ENCODE assay signal across 8 cellular contexts in the genomic region with DNA sequence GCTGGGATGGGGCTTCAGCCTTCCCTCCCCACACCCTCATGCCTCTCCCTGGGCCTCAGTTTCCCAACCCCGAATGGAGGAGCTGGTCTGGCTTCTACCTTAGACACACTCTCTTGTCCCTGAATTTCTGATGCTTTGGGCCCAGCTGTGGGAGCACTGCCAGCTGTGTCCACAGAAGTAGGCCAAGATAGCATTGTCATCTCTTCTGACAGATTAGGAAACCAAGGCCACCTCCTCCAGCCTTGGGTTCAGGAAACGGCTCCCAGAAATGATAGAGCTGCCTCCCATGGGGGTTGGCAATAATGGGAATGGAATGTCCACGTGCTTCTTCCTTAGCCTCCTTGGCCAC. TPM values are rescaled to one million over a fixed set of nuclear protein-coding genes. Genes with fewer than 3 reads are reported as not detected.
DNase-seq lines count a peak whose midpoint lies in the region; ATAC-seq and TF ChIP-seq lines count a peak whose summit lies in the region.

No MANE protein-coding gene starts in this region.

- H3K9me3 Mint-ChIP-seq in stimulated activated naive CD8-positive, alpha-beta T cell treated with anti-CD3 and anti-CD28 coated beads, Interleukin-15, Interleukin-2, amounts not matched to agents 100 ng/mL and 50 ng/mL, for 24 hours: no peaks in the 10 kb centered on the region

- H3K9me3 ChIP-seq in mammary epithelial cell (replicated peaks; ENCODE audit: insufficient read depth, low read length) (no peaks in the 10 kb centered on the region), mononuclear cell (ENCODE audit: low read depth, low read length) (no peaks in the 10 kb centered on the region), prostate gland (no peaks in the 10 kb centered on the region)

- peak overlapping the region; percentile 85 for H3K4me2 ChIP-seq in mammary epithelial cell (ENCODE audit: insufficient read depth, low read depth, low read length)

- H3K79me2 ChIP-seq in mammary epithelial cell (ENCODE audit: insufficient read depth, low read length): peaks cover 61% of the 10 kb centered on the region

- no peak for TF ChIP-seq POLR2A in prostate gland (IDR thresholded peaks at IDR 0.05)

- intact Hi-C loops in mammary epithelial cell (cut with micrococcal nuclease): loop anchor here (5.0 kb wide), 1 partner anchor 111 kb away; no protein-coding TSS in a partner anchor
- intact Hi-C loops in prostate gland (cut with DNase I): no loop called here

- CTCF ChIA-PET in mammary epithelial cell (lab: Charles Lee; ENCODE audit: low non-redundant PET): no interaction called here

- WGBS in mammary epithelial cell (ENCODE audit: low coverage, missing lambda C conversion rate): 91% methylated on average over 3 of the region's 3 CpGs
- WGBS in prostate gland: 68% methylated on average over 3 of the region's 3 CpGs

- ATAC-seq in stimulated activated naive CD8-positive, alpha-beta T cell treated with anti-CD3 and anti-CD28 coated beads, Interleukin-15, Interleukin-2, amounts not matched to agents 100 U/mL and 50 U/mL, for 24 hours: no peak
- ATAC-seq in GM21367 (IDR thresholded peaks at IDR 0.05; ENCODE audit: unreplicated experiment): no peak

- H3K4me1 Mint-ChIP-seq in stimulated activated naive CD8-positive, alpha-beta T cell treated with anti-CD3 and anti-CD28 coated beads, Interleukin-15, Interleukin-2, amounts not matched to agents 100 ng/mL and 50 ng/mL, for 24 hours (ENCODE audit: low read depth): peaks cover 44% of the 10 kb centered on the region

- H3K27ac ChIP-seq in mammary epithelial cell (ENCODE audit: insufficient read depth, low read depth, low read length) (peak overlapping the region; percentile 87), prostate gland (peak overlapping the region in 1 of 2 donors; percentile 75)

- H3K4me3 Mint-ChIP-seq in stimulated activated naive CD8-positive, alpha-beta T cell treated with anti-CD3 and anti-CD28 coated beads, Interleukin-15, Interleukin-2, amounts not matched to agents 100 ng/mL and 50 ng/mL, for 24 hours: peak overlapping the region; percentile 88

- TF ChIP-seq CTCF in mammary epithelial cell (conservative IDR thresholded peaks at IDR 0.05 in 1 of 2, IDR thresholded peaks at IDR 0.05 in 1 of 2; ENCODE audit: extremely low read depth in 1 of 2, insufficient read depth in 1 of 2, low read depth in 1 of 2, low read length in 2 of 2): no peak
- TF ChIP-seq CTCF in prostate gland (IDR thresholded peaks at IDR 0.05): no peak

- no peaks in the 10 kb centered on the region for H4K20me1 ChIP-seq in mammary epithelial cell (ENCODE audit: insufficient read depth, low read length)

- no TSS peak for BruUV-seq in mammary epithelial cell (replicated peaks; lab: Mats Ljungman, UMichigan)

- H3K36me3 Mint-ChIP-seq in stimulated activated naive CD8-positive, alpha-beta T cell treated with anti-CD3 and anti-CD28 coated beads, Interleukin-15, Interleukin-2, amounts not matched to agents 100 ng/mL and 50 ng/mL, for 24 hours (ENCODE audit: low read depth): peaks cover 49% of the 10 kb centered on the region

- peaks cover 27% of the 10 kb centered on the region for H3K36me3 ChIP-seq in mammary epithelial cell (ENCODE audit: insufficient read depth, low read length)
- peaks cover 0 to under 1% of the 10 kb centered on the region in 2 donors for H3K36me3 ChIP-seq in prostate gland

- H3K27me3 ChIP-seq in mammary epithelial cell (ENCODE audit: insufficient read depth, low read length) (no peaks in the 10 kb centered on the region), mononuclear cell (ENCODE audit: insufficient read depth, low read length) (no peaks in the 10 kb centered on the region), prostate gland (replicated peaks; ENCODE audit: insufficient read depth) (no peaks in the 10 kb centered on the region)

- H3K27me3 Mint-ChIP-seq in stimulated activated naive CD8-positive, alpha-beta T cell treated with anti-CD3 and anti-CD28 coated beads, Interleukin-15, Interleukin-2, amounts not matched to agents 100 ng/mL and 50 ng/mL, for 24 hours: no peaks in the 10 kb centered on the region

- dilution Hi-C loops in mammary epithelial cell (cut with HindIII; ENCODE audit: low sequenced_read_pairs): loop anchor here (10.0 kb wide), 2 partner anchors 114 to 274 kb away; no protein-coding TSS in a partner anchor

- no peak for DNase-seq in stimulated activated naive CD8-positive, alpha-beta T cell treated with anti-CD3 and anti-CD28 coated beads, Interleukin-15, Interleukin-2, amounts not matched to agents 100 U/mL and 50 U/mL, for 24 hours
- DNase-seq in mammary epithelial cell (no peak), prostate gland (ENCODE audit: low spot score) (no peak), NCI-H2171 treated with DMSO at 0.1 percent for 48 hours (lab: John Stamatoyannopoulos, UW) (no peak), cerebellum (ENCODE audit: low spot score) (no peak)

- peak overlapping the region; percentile 91 for H3K27ac Mint-ChIP-seq in stimulated activated naive CD8-positive, alpha-beta T cell treated with anti-CD3 and anti-CD28 coated beads, Interleukin-15, Interleukin-2, amounts not matched to agents 100 ng/mL and 50 ng/mL, for 24 hours

- H3K9ac ChIP-seq in mammary epithelial cell (ENCODE audit: insufficient read depth, low read length): peak overlapping the region; percentile 95

- in situ Hi-C loops in mammary epithelial cell (cut with MboI; ENCODE audit: low sequenced_read_pairs in 2 of 2): no loop called here

- H3K4me1 ChIP-seq in mammary epithelial cell (ENCODE audit: insufficient read depth, low read length) (peaks cover 25% of the 10 kb centered on the region), mononuclear cell (ENCODE audit: insufficient read depth, low read length) (peaks cover 88% of the 10 kb centered on the region), prostate gland (replicated peaks) (no peaks in the 10 kb centered on the region)

- H2AFZ ChIP-seq in mammary epithelial cell (ENCODE audit: low read depth, low read length): no peak overlapping the region

- H3K4me3 ChIP-seq in mammary epithelial cell (replicated peaks in 1 of 3; ENCODE audit: insufficient read depth in 1 of 3, low read depth in 2 of 3, low read length in 3 of 3) (peak overlapping the region; percentile 57 to 89 (median 78)), mononuclear cell (ENCODE audit: low read length) (peak overlapping the region; percentile 79), prostate gland (peak overlapping the region in 1 of 2 donors; percentile 67)

RNA-seq across cellular contexts. Expression of a gene that starts 1.3 kb away (rescaled TPM):
- total RNA-seq in mammary epithelial cell: 10 to 100 TPM; 32.0 to 78.1 TPM
- 136 TPM for polyA plus RNA-seq in mammary epithelial cell
- 94.0 TPM for polyA minus RNA-seq in mammary epithelial cell
- 146 TPM for total RNA-seq in mononuclear cell
- 10 to 100 TPM; 30.6 to 69.1 TPM for total RNA-seq in prostate gland
- 10.9 TPM for total RNA-seq in cerebellum
